ENCODE assay signal across 11 cellular contexts in the genomic region with DNA sequence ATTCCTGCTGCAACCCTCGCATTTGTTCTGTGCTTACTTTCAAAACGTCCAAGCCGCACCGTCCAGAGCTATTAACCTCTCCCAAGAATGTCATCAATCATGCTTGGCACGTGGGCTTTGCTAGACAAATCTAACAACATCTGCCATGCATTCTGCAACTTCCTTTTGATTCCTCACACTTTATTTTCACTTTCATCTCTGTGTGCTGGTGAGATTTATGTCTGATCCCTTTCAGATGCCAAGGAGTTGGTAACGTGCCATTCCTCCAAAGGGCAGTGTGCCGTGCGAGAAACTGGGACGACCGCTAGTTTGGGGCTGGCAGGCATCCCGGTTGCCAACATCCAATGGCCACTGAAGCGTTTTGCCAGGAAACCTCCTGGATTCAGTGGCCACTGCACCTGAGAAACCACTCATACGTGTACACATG.
DNase-seq lines count a peak whose midpoint lies in the region; ATAC-seq and TF ChIP-seq lines count a peak whose summit lies in the region.
"Had no signal": no experiment of that assay in that cellular context is flagged by ENCODE, and none has a peak within 500 bp of the region (broad histone marks: within the 10 kb centered on the region; RNA-seq: fewer than 3 reads in every experiment).

No MANE protein-coding gene starts in this region.

- H3K36me3 ChIP-seq in breast epithelium (no peaks in the 10 kb centered on the region), lower lobe of right lung (no peaks in the 10 kb centered on the region), thyroid gland (no peaks in the 10 kb centered on the region)

- ATAC-seq in lower lobe of right lung (no peak), HG03457 (IDR thresholded peaks at IDR 0.05; ENCODE audit: unreplicated experiment) (no peak), HG03354 (IDR thresholded peaks at IDR 0.05; ENCODE audit: poor library complexity, severe bottlenecking, unreplicated experiment) (no peak), HG02870 (IDR thresholded peaks at IDR 0.05; ENCODE audit: unreplicated experiment) (no peak)
- ATAC-seq: WTC11 had no signal

- DNase-seq in NCI-H1092 treated with DMSO at 0.1 percent for 48 hours (lab: John Stamatoyannopoulos, UW) (peak; percentile 82), breast epithelium (ENCODE audit: low spot score in 2 of 2) (no peak), lower lobe of right lung (no peak), thyroid gland (peak; percentile 93 to 95)
- DNase-seq: activated naive CD4-positive, alpha-beta T cell treated with anti-CD3 and anti-CD28 coated beads, Interleukin-2, amount 10 ng/mL, durations not matched to agents 7 days and 5 days; KBM-7 had no signal

- intact Hi-C loops in breast epithelium (cut with DNase I; ENCODE audit: low total_unique reads) (loop anchor here (5.0 kb wide), 1 partner anchor 1357 kb away; no protein-coding TSS in a partner anchor), lower lobe of right lung (cut with DNase I) (no loop called here), thyroid gland (cut with DNase I) (no loop called here)

- no peak for TF ChIP-seq CTCF in breast epithelium (IDR thresholded peaks at IDR 0.05)
- no peak for TF ChIP-seq CTCF in lower lobe of right lung (IDR thresholded peaks at IDR 0.05)
- peak in 1 of 6 experiments; percentile 19 for TF ChIP-seq CTCF in thyroid gland (IDR thresholded peaks at IDR 0.05)

- H3K9me3 ChIP-seq in breast epithelium (no peaks in the 10 kb centered on the region), lower lobe of right lung (no peaks in the 10 kb centered on the region), thyroid gland (no peaks in the 10 kb centered on the region)

- H3K4me3 ChIP-seq in breast epithelium (peak overlapping the region in 2 of 3 donors; percentile 13 to 30), lower lobe of right lung (peak overlapping the region; percentile 8), thyroid gland (replicated peaks in 1 of 3) (no peak overlapping the region)
- H3K4me3 ChIP-seq: lung had no signal

- H3K27ac ChIP-seq in breast epithelium (no peak overlapping the region), lower lobe of right lung (no peak overlapping the region), thyroid gland (peak overlapping the region in 1 of 3 donors; percentile 12)

- H3K4me1 ChIP-seq in breast epithelium (no peaks in the 10 kb centered on the region), lower lobe of right lung (no peaks in the 10 kb centered on the region), thyroid gland (peaks cover 0 to 8% of the 10 kb centered on the region in 2 donors)

- TF ChIP-seq POLR2A in breast epithelium (IDR thresholded peaks at IDR 0.05) (no peak), thyroid gland (IDR thresholded peaks at IDR 0.05) (no peak)

- 20 to 40% methylated on average over 13 of the region's 13 CpGs for WGBS in thyroid gland, 2 donors

- no peaks in the 10 kb centered on the region for H3K27me3 ChIP-seq in breast epithelium
- H3K27me3 ChIP-seq in lower lobe of right lung (ENCODE audit: low read depth) = no peaks in the 10 kb centered on the region
- H3K27me3 ChIP-seq in thyroid gland = no peaks in the 10 kb centered on the region

Comparison
In these comparisons a context has a peak if more than half of its experiments do, and no peak if none do; other contexts are left out.
1. DNase-seq: peak in NCI-H1092 treated with DMSO at 0.1 percent for 48 hours (single experiment) and thyroid gland (2 of 2); none in breast epithelium (0 of 2) and lower lobe of right lung (single experiment).
2. H3K4me3 ChIP-seq: peak in breast epithelium (2 of 3) and lower lobe of right lung (single experiment); none in thyroid gland (0 of 3).